24 cellular contexts compared by ENCODE assay signal in the genomic region with DNA sequence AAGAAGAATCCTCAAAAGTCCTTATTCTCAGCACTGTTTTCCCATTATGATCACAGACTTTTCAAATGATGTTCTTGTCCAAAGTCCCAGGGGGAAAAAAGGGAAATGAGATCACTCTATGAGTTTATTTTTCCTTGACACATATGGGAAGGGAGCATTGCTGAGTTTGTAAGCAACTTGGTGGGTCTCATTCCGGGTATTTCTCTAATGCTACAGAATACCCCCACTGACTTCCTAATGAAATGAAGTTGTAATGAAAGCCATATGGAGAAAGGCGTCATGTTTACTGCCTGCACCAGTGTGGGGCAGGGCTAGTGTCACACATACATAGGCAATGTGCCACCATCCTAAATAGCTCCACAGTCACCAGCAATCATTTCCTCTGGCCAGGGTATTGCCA. TPM values are rescaled to one million over a fixed set of nuclear protein-coding genes. Genes with fewer than 3 reads are reported as not detected.
DNase-seq lines count a peak whose midpoint lies in the region; TF ChIP-seq lines count a peak whose summit lies in the region.
"Had no signal": no experiment of that assay in that cellular context is flagged by ENCODE, and none has a peak within 500 bp of the region (broad histone marks: within the 10 kb centered on the region; RNA-seq: fewer than 3 reads in every experiment).

No MANE protein-coding gene starts in this region.

- TF ChIP-seq CTCF in smooth muscle cell (IDR thresholded peaks at IDR 0.05; ENCODE audit: borderline replicate concordance, insufficient read depth, poor library complexity, severe bottlenecking), result no peak

- WGBS in smooth muscle cell (ENCODE audit: low lambda C conversion rate), result 56% methylated on average over 2 of the region's 2 CpGs

- H3K4me3 Mint-ChIP-seq in activated CD4-positive, alpha-beta T cell treated with anti-CD3 and anti-CD28 coated beads, Interleukin-2, amount 10 ng/mL, durations not matched to agents 7 days and 5 days, result no peak overlapping the region
- H3K4me3 Mint-ChIP-seq: B cell; dendritic cell treated with granulocyte-macrophage colony-stimulating factor and Interleukin-4, amounts not matched to agents 40 ng/mL and 50 ng/mL, for 4 days; naive thymus-derived CD4-positive, alpha-beta T cell had no signal

- no peaks in the 10 kb centered on the region for H3K36me3 Mint-ChIP-seq in activated CD4-positive, alpha-beta T cell treated with anti-CD3 and anti-CD28 coated beads, Interleukin-2, amount 10 ng/mL, durations not matched to agents 7 days and 5 days (ENCODE audit: low read depth)

- POLR2A ChIA-PET in activated CD4-positive, alpha-beta T cell treated with anti-CD3 and anti-CD28 coated beads, Interleukin-2, amount 10 ng/mL, durations not matched to agents 7 days and 5 days (lab: Charles Lee), result no interaction called here

- H2AFZ ChIP-seq in smooth muscle cell (ENCODE audit: low read depth), result no peak overlapping the region

- no peak overlapping the region for H3K9ac ChIP-seq in smooth muscle cell (ENCODE audit: low read depth)

- CTCF ChIA-PET in activated CD4-positive, alpha-beta T cell treated with anti-CD3 and anti-CD28 coated beads, Interleukin-2, amount 10 ng/mL, durations not matched to agents 7 days and 5 days (lab: Charles Lee), result no interaction called here

- no peaks in the 10 kb centered on the region for H3K27me3 Mint-ChIP-seq in activated CD4-positive, alpha-beta T cell treated with anti-CD3 and anti-CD28 coated beads, Interleukin-2, amount 10 ng/mL, durations not matched to agents 7 days and 5 days
- H3K27me3 Mint-ChIP-seq: dendritic cell treated with granulocyte-macrophage colony-stimulating factor and Interleukin-4, amounts not matched to agents 40 ng/mL and 50 ng/mL, for 4 days had no signal

- H4K20me1 ChIP-seq in smooth muscle cell (ENCODE audit: low read depth), result no peaks in the 10 kb centered on the region

- H3K36me3 ChIP-seq in SJSA1 (no peaks in the 10 kb centered on the region), smooth muscle cell (ENCODE audit: low read depth) (no peaks in the 10 kb centered on the region)
- H3K36me3 ChIP-seq: cardiac muscle cell, transverse colon had no signal

- H3K27ac Mint-ChIP-seq in activated CD4-positive, alpha-beta T cell treated with anti-CD3 and anti-CD28 coated beads, Interleukin-2, amount 10 ng/mL, durations not matched to agents 7 days and 5 days, result no peak overlapping the region
- H3K27ac Mint-ChIP-seq: B cell; dendritic cell treated with granulocyte-macrophage colony-stimulating factor and Interleukin-4, amounts not matched to agents 40 ng/mL and 50 ng/mL, for 4 days had no signal

- no peaks in the 10 kb centered on the region for H3K9me3 ChIP-seq in SJSA1 (replicated peaks)
- H3K9me3 ChIP-seq in smooth muscle cell (replicated peaks; ENCODE audit: low read depth), result no peaks in the 10 kb centered on the region
- H3K9me3 ChIP-seq: transverse colon had no signal

- peaks cover 2% of the 10 kb centered on the region for H3K9me3 Mint-ChIP-seq in activated CD4-positive, alpha-beta T cell treated with anti-CD3 and anti-CD28 coated beads, Interleukin-2, amount 10 ng/mL, durations not matched to agents 7 days and 5 days
- H3K9me3 Mint-ChIP-seq: dendritic cell treated with granulocyte-macrophage colony-stimulating factor and Interleukin-4, amounts not matched to agents 40 ng/mL and 50 ng/mL, for 4 days had no signal

- H3K4me1 ChIP-seq in SJSA1 (replicated peaks) (peaks cover 33% of the 10 kb centered on the region), smooth muscle cell (ENCODE audit: low read depth) (no peaks in the 10 kb centered on the region)
- H3K4me1 ChIP-seq: transverse colon had no signal

- no peaks in the 10 kb centered on the region for H3K4me1 Mint-ChIP-seq in activated CD4-positive, alpha-beta T cell treated with anti-CD3 and anti-CD28 coated beads, Interleukin-2, amount 10 ng/mL, durations not matched to agents 7 days and 5 days
- H3K4me1 Mint-ChIP-seq: B cell had no signal

- H3K27me3 ChIP-seq in SJSA1 (replicated peaks), result no peaks in the 10 kb centered on the region
- H3K27me3 ChIP-seq in smooth muscle cell (ENCODE audit: low read depth), result no peaks in the 10 kb centered on the region
- H3K27me3 ChIP-seq: cardiac muscle cell, transverse colon had no signal

- H3K27ac ChIP-seq in SJSA1 (peak overlapping the region; percentile 88), smooth muscle cell (ENCODE audit: low read depth) (no peak overlapping the region)
- H3K27ac ChIP-seq: cardiac muscle cell, transverse colon had no signal

- no peaks in the 10 kb centered on the region for H3F3A ChIP-seq in smooth muscle cell (ENCODE audit: low read depth)

- no peaks in the 10 kb centered on the region for H3K79me2 ChIP-seq in smooth muscle cell (ENCODE audit: low read depth)

- no peak overlapping the region for H3K4me2 ChIP-seq in smooth muscle cell

- H3K4me3 ChIP-seq in SJSA1, result 0 out of 2 replicates have a peak overlapping the region, but pooled peaks have one; percentile 1
- H3K4me3 ChIP-seq in smooth muscle cell, result no peak overlapping the region
- H3K4me3 ChIP-seq: cardiac muscle cell, transverse colon had no signal

- DNase-seq in EL (peak; percentile 44), SJSA1 (ENCODE audit: low read depth in 1 of 2, low spot score in 2 of 2) (peak; percentile 73 to 92), fibroblast of gingiva (ENCODE audit: low read depth) (peak; percentile 79), smooth muscle cell of the brain vasculature (ENCODE audit: low read depth, low spot score) (peak; percentile 43), smooth muscle cell (lab: John Stamatoyannopoulos, UW; ENCODE audit: unreplicated experiment) (no peak), NCI-H748 (lab: John Stamatoyannopoulos, UW; ENCODE audit: unreplicated experiment) (no peak)
- DNase-seq in stimulated activated CD4-positive, alpha-beta T cell treated with anti-CD3 and anti-CD28 coated beads, Interleukin-4, amount 100 ng/mL, for 4 hours, result no peak
- DNase-seq in activated CD4-positive, alpha-beta T cell treated with anti-CD3 and anti-CD28 coated beads, Interleukin-2, amount 10 ng/mL, durations not matched to agents 7 days and 5 days, result no peak
- DNase-seq: activated CD4-positive, alpha-beta T cell treated with anti-CD3 and anti-CD28 coated beads, Interleukin-2, amount 50 U/mL, for 1 hour; activated CD8-positive, alpha-beta memory T cell treated with anti-CD3 and anti-CD28 coated beads, Interleukin-2, amount 50 U/mL, for 4 hours; COR-L47; DND-41; erythroblast; glutamatergic neuron; naive thymus-derived CD4-positive, alpha-beta T cell; NCI-H1417 treated with DMSO at 0.1 percent for 48 hours; NCI-H2107; NCI-H526; stimulated activated naive CD4-positive, alpha-beta T cell treated with Interleukin-2 at 50 U/mL for 16 hours; T-helper 1 cell; transverse colon had no signal

RNA-seq across cellular contexts. Expression of a gene that starts 41.1 kb away (rescaled TPM):
- total RNA-seq in SJSA1 (2014; rRNA removed; shearing (Covaris generic)), result 3.1 and 3.4 TPM in 2 replicates
- 0.81 and 8.0 TPM in 2 replicates for total RNA-seq in smooth muscle cell
- polyA plus RNA-seq in smooth muscle cell, result 5.6 and 5.9 TPM in 2 replicates
- 1 to 10 TPM; 4.2 TPM for total RNA-seq in activated CD4-positive, alpha-beta T cell treated with anti-CD3 and anti-CD28 coated beads, Interleukin-2, amount 10 ng/mL, durations not matched to agents 7 days and 5 days

Comparison
In these comparisons a context has a peak if more than half of its experiments do, and no peak if none do; other contexts are left out.
1. DNase-seq: peak in EL (single experiment), SJSA1 (2 of 2), fibroblast of gingiva (single experiment) and smooth muscle cell of the brain vasculature (single experiment); none in stimulated activated CD4-positive, alpha-beta T cell treated with anti-CD3 and anti-CD28 coated beads, Interleukin-4, amount 100 ng/mL, for 4 hours (0 of 2), smooth muscle cell (single experiment), activated CD4-positive, alpha-beta T cell treated with anti-CD3 and anti-CD28 coated beads, Interleukin-2, amount 10 ng/mL, durations not matched to agents 7 days and 5 days (single experiment) and NCI-H748 (single experiment).